ENCODE assay signal across 8 cellular contexts in the genomic region with DNA sequence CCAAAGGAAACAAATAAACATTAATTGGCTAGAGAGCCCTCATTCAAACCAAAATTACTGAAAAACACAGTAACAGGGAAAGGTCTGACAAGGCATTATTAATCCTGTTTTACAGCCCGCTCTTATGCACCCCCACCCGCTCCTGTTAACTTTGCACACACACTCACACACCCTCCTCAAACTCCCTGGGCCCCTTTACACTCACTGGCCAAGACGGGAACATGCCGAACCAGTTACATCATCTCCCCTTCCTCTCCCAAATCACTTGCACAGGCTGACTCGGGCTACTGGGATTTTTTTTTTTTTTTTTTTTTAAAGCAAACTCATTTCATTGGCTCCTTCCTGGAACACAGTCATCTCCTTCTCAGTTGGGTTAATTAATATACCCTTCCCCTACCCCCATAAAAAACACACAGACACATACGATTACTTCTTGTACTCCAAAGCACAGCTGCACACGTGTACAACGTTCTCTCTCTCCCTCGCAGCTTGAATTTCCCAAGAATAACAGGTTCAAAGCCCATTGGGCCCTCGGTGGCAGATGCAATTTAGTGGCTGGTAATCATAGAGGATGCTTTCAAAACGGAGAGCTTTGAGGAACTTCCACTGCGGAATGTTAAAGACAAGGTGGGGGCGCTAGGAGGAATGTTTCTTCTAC. TPM values are rescaled to one million over a fixed set of nuclear protein-coding genes. Genes with fewer than 3 reads are reported as not detected.
DNase-seq lines count a peak whose midpoint lies in the region; ATAC-seq and TF ChIP-seq lines count a peak whose summit lies in the region.

No MANE protein-coding gene starts in this region.

- CTCF ChIA-PET in activated CD4-positive, alpha-beta T cell treated with anti-CD3 and anti-CD28 coated beads, Interleukin-2, amount 10 ng/mL, durations not matched to agents 7 days and 5 days (lab: Charles Lee), result interaction anchor here (1.3 to 1.7 kb wide), 3 partner anchors 10 to 36 kb away, joined by 3 to 5 read pairs (median 4); no protein-coding TSS in a partner anchor

- no peaks in the 10 kb centered on the region for H3K9me3 ChIP-seq in adrenal gland (replicated peaks in 1 of 3)

- 51 to 67% (median 60%) methylated on average over 13 of the region's 13 CpGs for WGBS in adrenal gland, 4 donors

- no peak for TF ChIP-seq CTCF in adrenal gland (IDR thresholded peaks at IDR 0.05)

- no peak for ATAC-seq in HG03045 (IDR thresholded peaks at IDR 0.05; ENCODE audit: unreplicated experiment)

- peaks cover 67% of the 10 kb centered on the region for H3K4me1 Mint-ChIP-seq in activated CD4-positive, alpha-beta T cell treated with anti-CD3 and anti-CD28 coated beads, Interleukin-2, amount 10 ng/mL, durations not matched to agents 7 days and 5 days

- peaks cover 22 to 72% of the 10 kb centered on the region in 2 donors for H3K4me1 ChIP-seq in adrenal gland (replicated peaks in 1 of 2)

- no peak for DNase-seq in activated CD4-positive, alpha-beta T cell treated with anti-CD3 and anti-CD28 coated beads, Interleukin-2, amount 10 ng/mL, durations not matched to agents 7 days and 5 days
- no peak for DNase-seq in activated CD4-positive, alpha-beta T cell treated with anti-CD3 and anti-CD28 coated beads for 4 hours
- DNase-seq in adrenal gland, result peak in 5 of 7 donors; percentile 42 to 74 (median 45)
- peak; percentile 85 for DNase-seq in iris pigment epithelial cell (ENCODE audit: low read depth)
- peak; percentile 87 for DNase-seq in stromal cell of bone marrow (ENCODE audit: low read depth)
- DNase-seq in stimulated activated naive CD4-positive, alpha-beta T cell treated with Interleukin-2 at 50 U/mL for 16 hours (lab: John Stamatoyannopoulos, UW), result no peak
- no peak for DNase-seq in stimulated activated CD4-positive, alpha-beta T cell treated with anti-CD3 and anti-CD28 coated beads, Interleukin-2, amount 100 ng/mL, for 24 hours

- TF ChIP-seq POLR2A in adrenal gland (IDR thresholded peaks at IDR 0.05), result no peak

- H3K27me3 ChIP-seq in adrenal gland, result no peaks in the 10 kb centered on the region

- no peak overlapping the region for H3K4me3 ChIP-seq in adrenal gland

- H3K27me3 Mint-ChIP-seq in activated CD4-positive, alpha-beta T cell treated with anti-CD3 and anti-CD28 coated beads, Interleukin-2, amount 10 ng/mL, durations not matched to agents 7 days and 5 days, result no peaks in the 10 kb centered on the region

- POLR2A ChIA-PET in activated CD4-positive, alpha-beta T cell treated with anti-CD3 and anti-CD28 coated beads, Interleukin-2, amount 10 ng/mL, durations not matched to agents 7 days and 5 days (lab: Charles Lee), result no interaction called here

- no peak overlapping the region for H3K4me3 Mint-ChIP-seq in activated CD4-positive, alpha-beta T cell treated with anti-CD3 and anti-CD28 coated beads, Interleukin-2, amount 10 ng/mL, durations not matched to agents 7 days and 5 days

- intact Hi-C loops in adrenal gland (cut with DNase I), result no loop called here

- peaks cover 11% of the 10 kb centered on the region for H3K9me3 Mint-ChIP-seq in activated CD4-positive, alpha-beta T cell treated with anti-CD3 and anti-CD28 coated beads, Interleukin-2, amount 10 ng/mL, durations not matched to agents 7 days and 5 days

- peak overlapping the region; percentile 54 for H3K27ac Mint-ChIP-seq in activated CD4-positive, alpha-beta T cell treated with anti-CD3 and anti-CD28 coated beads, Interleukin-2, amount 10 ng/mL, durations not matched to agents 7 days and 5 days

- H3K36me3 ChIP-seq in adrenal gland (replicated peaks in 1 of 2), result no peaks in the 10 kb centered on the region

- H3K36me3 Mint-ChIP-seq in activated CD4-positive, alpha-beta T cell treated with anti-CD3 and anti-CD28 coated beads, Interleukin-2, amount 10 ng/mL, durations not matched to agents 7 days and 5 days (ENCODE audit: low read depth), result peaks cover 73% of the 10 kb centered on the region

- H3K27ac ChIP-seq in adrenal gland, result peak overlapping the region in 3 of 5 donors; percentile 19 to 65 (median 60)

RNA-seq across cellular contexts. Expression of a gene that starts 31.8 kb away (rescaled TPM):
- total RNA-seq in activated CD4-positive, alpha-beta T cell treated with anti-CD3 and anti-CD28 coated beads, Interleukin-2, amount 10 ng/mL, durations not matched to agents 7 days and 5 days, result 10 to 100 TPM; 35.3 to 38.2 TPM
- total RNA-seq in adrenal gland, result 10 to 100 TPM; 11.9 to 45.9 (median 25.7) TPM
- polyA plus RNA-seq in adrenal gland, result 10 to 100 TPM in 1 of 3 donors, 1 to 10 TPM in 2; 3.6 to 17.0 (median 6.8) TPM

Comparison
In these comparisons a context has a peak if more than half of its experiments do, and no peak if none do; other contexts are left out.
1. DNase-seq: peak in adrenal gland (5 of 7), iris pigment epithelial cell (single experiment) and stromal cell of bone marrow (single experiment); none in activated CD4-positive, alpha-beta T cell treated with anti-CD3 and anti-CD28 coated beads, Interleukin-2, amount 10 ng/mL, durations not matched to agents 7 days and 5 days (single experiment), activated CD4-positive, alpha-beta T cell treated with anti-CD3 and anti-CD28 coated beads for 4 hours (0 of 2), stimulated activated naive CD4-positive, alpha-beta T cell treated with Interleukin-2 at 50 U/mL for 16 hours (single experiment) and stimulated activated CD4-positive, alpha-beta T cell treated with anti-CD3 and anti-CD28 coated beads, Interleukin-2, amount 100 ng/mL, for 24 hours (0 of 2).